11 cellular contexts compared by ENCODE assay signal in the genomic region with DNA sequence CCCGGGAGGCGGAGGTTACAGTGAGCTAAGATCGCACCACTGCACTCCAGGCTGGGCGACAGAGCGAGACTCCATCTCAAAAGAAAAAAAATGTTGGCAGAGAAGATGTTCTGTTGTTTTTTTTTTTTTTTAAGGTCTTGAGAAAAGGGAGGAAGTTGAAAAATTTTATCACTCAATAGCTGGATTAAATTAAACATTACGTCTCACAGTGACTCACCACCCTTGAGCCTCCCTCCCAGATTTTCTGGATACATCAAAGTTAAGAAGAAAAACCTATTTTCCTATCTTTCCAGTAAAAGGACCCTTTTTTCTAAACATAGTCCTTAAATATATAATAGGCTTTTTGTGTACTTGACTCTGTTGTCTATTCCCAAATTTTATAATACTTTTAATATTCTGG. TPM values are rescaled to one million over a fixed set of nuclear protein-coding genes. Genes with fewer than 3 reads are reported as not detected.
A peak's percentile ranks its signal among the peaks of the same experiment; 100 is the strongest.
DNase-seq lines count a peak whose midpoint lies in the region; ATAC-seq and TF ChIP-seq lines count a peak whose summit lies in the region.
"Had no signal": no experiment of that assay in that cellular context is flagged by ENCODE, and none has a peak within 500 bp of the region (broad histone marks: within the 10 kb centered on the region; RNA-seq: fewer than 3 reads in every experiment).

No MANE protein-coding gene starts in this region.

- 0 out of 2 replicates have a peak, but pooled peaks cover 3% of the 10 kb centered on the region for H3K36me3 ChIP-seq in ACC112 (ENCODE audit: insufficient read depth, low read length)
- peaks cover 8 to 20% of the 10 kb centered on the region in 2 donors for H3K36me3 ChIP-seq in neuronal stem cell (replicated peaks in 1 of 2; ENCODE audit: control insufficient read depth in 2 of 2, insufficient read depth in 2 of 2, low read length in 2 of 2)

- no peaks in the 10 kb centered on the region for H3K79me1 ChIP-seq in neuronal stem cell (ENCODE audit: low read depth, low read length)

- H3K27me3 Mint-ChIP-seq in naive thymus-derived CD8-positive, alpha-beta T cell, result peaks cover 0 to 3% (median 0%) of the 10 kb centered on the region in 5 donors
- peaks cover 6% of the 10 kb centered on the region for H3K27me3 Mint-ChIP-seq in glutamatergic neuron (ENCODE audit: unreplicated experiment)
- H3K27me3 Mint-ChIP-seq: CD4-positive, alpha-beta memory T cell had no signal

- H3K27ac ChIP-seq in ACC112 (ENCODE audit: low read depth, low read length) (peak overlapping the region; percentile 63), neuronal stem cell (replicated peaks; ENCODE audit: low read length) (no peak overlapping the region)
- H3K27ac ChIP-seq: neural progenitor cell had no signal

- H2BK12ac ChIP-seq in neuronal stem cell (ENCODE audit: low read length), result no peak overlapping the region

- no peak overlapping the region for H2AFZ ChIP-seq in ACC112 (ENCODE audit: low read length, unreplicated experiment)
- H2AFZ ChIP-seq in neuronal stem cell (ENCODE audit: low read length), result no peak overlapping the region
- H2AFZ ChIP-seq: neural progenitor cell had no signal

- H3K4me1 ChIP-seq in ACC112 (ENCODE audit: control insufficient read depth, insufficient read depth, low read length, unreplicated experiment) (peaks cover 13% of the 10 kb centered on the region), neuronal stem cell (ENCODE audit: control insufficient read depth in 2 of 2, insufficient read depth in 1 of 2, low read depth in 1 of 2, low read length in 2 of 2) (no peaks in the 10 kb centered on the region)
- H3K4me1 ChIP-seq: neural progenitor cell had no signal

- no peak overlapping the region for H2BK5ac ChIP-seq in neuronal stem cell (ENCODE audit: low read length)

- H3K27me3 ChIP-seq in ACC112 (ENCODE audit: insufficient read depth, low read length) (no peaks in the 10 kb centered on the region), neuronal stem cell (ENCODE audit: control insufficient read depth in 3 of 3, insufficient read depth in 3 of 3, low read depth in 1 of 3, low read length in 3 of 3) (no peaks in the 10 kb centered on the region)
- H3K27me3 ChIP-seq: neural progenitor cell had no signal

- peaks cover 10 to 46% (median 21%) of the 10 kb centered on the region in 4 donors for H3K4me1 Mint-ChIP-seq in naive thymus-derived CD8-positive, alpha-beta T cell
- H3K4me1 Mint-ChIP-seq in glutamatergic neuron (ENCODE audit: low read depth, unreplicated experiment), result peaks cover 10% of the 10 kb centered on the region

- H3K36me3 Mint-ChIP-seq in naive thymus-derived CD8-positive, alpha-beta T cell, result peaks cover 0 to 19% (median under 1%) of the 10 kb centered on the region in 3 donors
- H3K36me3 Mint-ChIP-seq in glutamatergic neuron (ENCODE audit: unreplicated experiment), result peaks cover 2% of the 10 kb centered on the region

- H3K4me3 Mint-ChIP-seq in naive thymus-derived CD8-positive, alpha-beta T cell, result peak overlapping the region in 1 of 10 donors; percentile 72
- no peak overlapping the region for H3K4me3 Mint-ChIP-seq in glutamatergic neuron (ENCODE audit: unreplicated experiment)
- H3K4me3 Mint-ChIP-seq: neural progenitor cell had no signal

- no peaks in the 10 kb centered on the region for H3K79me2 ChIP-seq in ACC112 (ENCODE audit: control insufficient read depth, insufficient read depth, low read length, unreplicated experiment)

- no peak overlapping the region for H3K14ac ChIP-seq in neuronal stem cell (ENCODE audit: low read length)

- H2BK15ac ChIP-seq in neuronal stem cell (ENCODE audit: low read length), result no peak overlapping the region

- H3K18ac ChIP-seq in neuronal stem cell (ENCODE audit: low read length), result no peak overlapping the region

- no peak overlapping the region for H2AK5ac ChIP-seq in neuronal stem cell (ENCODE audit: low read depth, low read length)

- H3K27ac Mint-ChIP-seq in naive thymus-derived CD8-positive, alpha-beta T cell, result peak overlapping the region in 6 of 10 donors; percentile 33 to 92 (median 84)
- H3K27ac Mint-ChIP-seq in glutamatergic neuron (ENCODE audit: unreplicated experiment), result no peak overlapping the region
- H3K27ac Mint-ChIP-seq: neural progenitor cell had no signal

- POLR2A ChIA-PET in naive thymus-derived CD8-positive, alpha-beta T cell (lab: Charles Lee), result interaction anchor here (0.6 to 5.3 kb wide), 11 partner anchors 9 to 759 kb away, joined by 3 to 75 read pairs (median 7); a partner anchor contains a TSS

- no peak overlapping the region for H3K4me2 ChIP-seq in neuronal stem cell (ENCODE audit: insufficient read depth, low read length, poor library complexity, severe bottlenecking)

- no peak overlapping the region for H3K9ac ChIP-seq in neuronal stem cell (ENCODE audit: low read depth, low read length, poor library complexity)
- H3K9ac ChIP-seq: neural progenitor cell had no signal

- H3K23ac ChIP-seq in neuronal stem cell (ENCODE audit: low read depth, low read length, poor library complexity), result no peak overlapping the region

- no CpG with 5 or more reads among the region's 6 CpGs for WGBS in neuronal stem cell (ENCODE audit: extremely low coverage in 2 of 2, insufficient read length in 2 of 2, insufficient replicate concordance in 1 of 2), 2 donors

- peak; percentile 54 for DNase-seq in HT1080 (ENCODE audit: low read depth)
- DNase-seq in dermis blood vessel endothelial cell, result peak; percentile 44
- no peak for DNase-seq in naive thymus-derived CD8-positive, alpha-beta T cell
- no peak for DNase-seq in glutamatergic neuron
- DNase-seq in neuronal stem cell (ENCODE audit: low spot score), result no peak
- no peak for DNase-seq in cerebellar nuclear complex (lab: John Stamatoyannopoulos, UW)
- DNase-seq: CD4-positive, alpha-beta memory T cell; NCI-H2081 treated with DMSO at 0.1 percent for 48 hours had no signal

- H3K9me3 Mint-ChIP-seq in naive thymus-derived CD8-positive, alpha-beta T cell, result no peaks in the 10 kb centered on the region
- peaks cover 5% of the 10 kb centered on the region for H3K9me3 Mint-ChIP-seq in glutamatergic neuron (ENCODE audit: unreplicated experiment)
- H3K9me3 Mint-ChIP-seq: neural progenitor cell had no signal

- H4K8ac ChIP-seq in neuronal stem cell (ENCODE audit: low read depth, low read length), result no peak overlapping the region

- no peak for TF ChIP-seq CTCF in glutamatergic neuron (IDR thresholded peaks at IDR 0.05; ENCODE audit: partially characterized antibody, unreplicated experiment)

- H3K4me3 ChIP-seq in ACC112 (ENCODE audit: low read depth, low read length), result peak overlapping the region; percentile 45
- no peak overlapping the region for H3K4me3 ChIP-seq in neuronal stem cell (ENCODE audit: low read length in 2 of 2)
- H3K4me3 ChIP-seq: neural progenitor cell had no signal

- H3K4ac ChIP-seq in neuronal stem cell (ENCODE audit: low read length), result no peak overlapping the region

- H3K9me3 ChIP-seq in neuronal stem cell (replicated peaks in 1 of 2; ENCODE audit: control insufficient read depth in 2 of 2, insufficient read depth in 1 of 2, low read depth in 1 of 2, low read length in 2 of 2), result no peaks in the 10 kb centered on the region

- no peak overlapping the region for H2BK120ac ChIP-seq in neuronal stem cell (ENCODE audit: low read depth, low read length)

- ATAC-seq in naive thymus-derived CD8-positive, alpha-beta T cell, result no peak
- no peak for ATAC-seq in GM18873 (IDR thresholded peaks at IDR 0.05; ENCODE audit: low FRiP score, unreplicated experiment)

- H4K91ac ChIP-seq in neuronal stem cell (ENCODE audit: low read depth, low read length, poor library complexity), result no peak overlapping the region

RNA-seq across cellular contexts. Expression of a gene that starts 35.5 kb away (rescaled TPM):
- 9.6 and 11.1 TPM in 2 replicates for total RNA-seq in HT1080 (2014; rRNA removed; shearing (Covaris generic))
- polyA plus RNA-seq in HT1080 (2015; cell fraction: cytosol; rRNA removed), result 17.2 and 27.4 TPM in 2 replicates
- polyA plus RNA-seq in HT1080 (2015; cell fraction: nucleus; rRNA removed), result 8.3 TPM in 2 replicates
- 22.3 and 40.3 TPM in 2 replicates for total RNA-seq in dermis blood vessel endothelial cell
- total RNA-seq in naive thymus-derived CD8-positive, alpha-beta T cell, result 10 to 100 TPM; 50.1 to 53.7 TPM
- 10 to 100 TPM; 48.7 to 69.0 (median 51.8) TPM for polyA plus RNA-seq in naive thymus-derived CD8-positive, alpha-beta T cell
- total RNA-seq in glutamatergic neuron (ENCODE audit: unreplicated experiment), result 17.7 TPM
- 11.8 TPM for polyA plus RNA-seq in neuronal stem cell (2013, experiment 1 of 2)
- polyA plus RNA-seq in neuronal stem cell (2013, experiment 2 of 2), result 14.2 TPM

RNA-seq across cellular contexts. Expression of a gene that starts 42.9 kb away (rescaled TPM):
- total RNA-seq in HT1080 (2014; rRNA removed; shearing (Covaris generic)), result 36.8 and 47.2 TPM in 2 replicates
- polyA plus RNA-seq in HT1080 (2015; cell fraction: cytosol; rRNA removed), result 62.9 and 67.1 TPM in 2 replicates
- 14.6 and 17.0 TPM in 2 replicates for polyA plus RNA-seq in HT1080 (2015; cell fraction: nucleus; rRNA removed)
- total RNA-seq in dermis blood vessel endothelial cell (51.3 and 64.2 TPM in 2 replicates), glutamatergic neuron (ENCODE audit: unreplicated experiment) (9.6 TPM)
- total RNA-seq in naive thymus-derived CD8-positive, alpha-beta T cell, result 10 to 100 TPM; 24.4 to 27.8 TPM
- 10 to 100 TPM; 11.3 to 30.9 (median 23.0) TPM for polyA plus RNA-seq in naive thymus-derived CD8-positive, alpha-beta T cell
- polyA plus RNA-seq in neuronal stem cell (2013, experiment 1 of 2), result 70.2 TPM
- polyA plus RNA-seq in neuronal stem cell (2013, experiment 2 of 2), result 68.9 TPM

Comparison
In these comparisons a context has a peak if more than half of its experiments do, and no peak if none do; other contexts are left out.
1. DNase-seq: peak in HT1080 (single experiment) and dermis blood vessel endothelial cell (single experiment); none in naive thymus-derived CD8-positive, alpha-beta T cell (0 of 10), glutamatergic neuron (single experiment), neuronal stem cell (single experiment) and cerebellar nuclear complex (0 of 2).